In the genomic region with DNA sequence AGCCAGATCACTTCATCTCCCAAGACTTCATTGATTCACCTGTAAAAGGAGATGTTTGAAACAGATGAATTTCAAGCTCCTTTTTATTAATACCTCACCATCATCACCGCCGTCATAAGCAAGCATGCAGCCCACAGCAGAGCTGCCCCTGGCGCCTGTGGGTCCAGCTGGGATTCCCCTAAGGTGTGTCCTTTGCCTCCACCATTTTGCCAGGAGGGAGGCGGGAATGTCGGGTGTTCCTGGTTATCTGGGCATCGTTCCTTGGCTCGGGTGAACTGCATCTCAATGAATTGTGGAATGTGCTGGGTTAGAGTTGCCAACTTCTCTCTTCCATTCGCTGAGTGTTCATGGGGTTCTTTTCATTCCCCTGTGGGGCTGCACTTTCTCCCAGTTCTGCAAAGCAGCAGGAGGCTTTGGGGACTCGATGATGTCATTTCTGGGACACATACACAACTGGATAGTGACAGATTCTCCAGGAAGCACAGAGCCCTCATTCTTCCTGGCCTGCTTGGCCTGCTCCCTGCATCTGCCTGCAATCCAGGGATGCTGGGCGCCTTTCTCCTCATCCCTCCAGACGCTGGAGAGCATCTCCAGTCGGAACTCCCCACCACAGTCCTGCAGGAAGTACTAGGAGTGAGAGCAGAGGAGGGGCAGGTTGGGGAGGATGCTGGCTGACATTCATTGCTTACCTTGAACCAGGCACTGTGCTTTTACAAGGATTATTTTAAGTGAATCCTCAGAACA, we compare ENCODE assay signal across 16 cellular contexts. TPM values are rescaled to one million over a fixed set of nuclear protein-coding genes. Genes with fewer than 3 reads are reported as not detected.
DNase-seq lines count a peak whose midpoint lies in the region; ATAC-seq and TF ChIP-seq lines count a peak whose summit lies in the region.
"Had no signal": no experiment of that assay in that cellular context is flagged by ENCODE, and none has a peak within 500 bp of the region (broad histone marks: within the 10 kb centered on the region; RNA-seq: fewer than 3 reads in every experiment).

No MANE protein-coding gene starts in this region.

- H3K4me3 ChIP-seq in CD8-positive, alpha-beta memory T cell (ENCODE audit: low read length): no peak overlapping the region
- H3K4me3 ChIP-seq in GM23338: no peak overlapping the region
- H3K4me3 ChIP-seq: breast epithelium, neural progenitor cell, vagina had no signal

- ATAC-seq in GM23338 (no peak), HG02623 (IDR thresholded peaks at IDR 0.05; ENCODE audit: unreplicated experiment) (no peak)
- ATAC-seq in central memory CD8-positive, alpha-beta T cell (replicated peaks; ENCODE audit: extremely low read depth, poor library complexity, severe bottlenecking): no peak
- ATAC-seq: Panc1, right cardiac atrium had no signal

- peaks cover 43% of the 10 kb centered on the region for H3F3A ChIP-seq in GM23338 (replicated peaks; ENCODE audit: low read depth)

- no peak for DNase-seq in CD8-positive, alpha-beta memory T cell
- DNase-seq in GM23338 (ENCODE audit: low spot score): no peak
- no peak for DNase-seq in central memory CD8-positive, alpha-beta T cell (ENCODE audit: low spot score in 2 of 2)
- DNase-seq in neural crest cell (ENCODE audit: low read depth, low spot score): no peak
- DNase-seq in posterior vena cava (ENCODE audit: low spot score): no peak
- no peak for DNase-seq in NOMO-1 (lab: John Stamatoyannopoulos, UW; ENCODE audit: unreplicated experiment in 2 of 2)
- DNase-seq: activated effector memory CD4-positive, alpha-beta T cell treated with anti-CD3 and anti-CD28 coated beads, Interleukin-2, amount 50 U/mL, for 16 hours; DMS79 treated with DMSO at 0.1 percent for 48 hours; foreskin fibroblast; NCI-H526 treated with DMSO at 0.1 percent for 48 hours; right cardiac atrium had no signal

- H3K4me1 Mint-ChIP-seq in CD8-positive, alpha-beta memory T cell: peaks cover 70 to 97% (median 91%) of the 10 kb centered on the region in 3 donors
- H3K4me1 Mint-ChIP-seq in GM23338 (peaks cover 67% of the 10 kb centered on the region), neural crest cell (peaks cover 85% of the 10 kb centered on the region)
- H3K4me1 Mint-ChIP-seq in central memory CD8-positive, alpha-beta T cell: peaks cover 83% of the 10 kb centered on the region

- peak overlapping the region in 2 of 7 donors; percentile 13 to 15 for H3K4me3 Mint-ChIP-seq in CD8-positive, alpha-beta memory T cell
- H3K4me3 Mint-ChIP-seq in GM23338 (no peak overlapping the region; the same call in 2 of the 3 replicates), neural crest cell (peak overlapping the region; percentile 44)
- peak overlapping the region; percentile 39 for H3K4me3 Mint-ChIP-seq in central memory CD8-positive, alpha-beta T cell
- H3K4me3 Mint-ChIP-seq: neural progenitor cell had no signal

- no peaks in the 10 kb centered on the region for H3K9me3 ChIP-seq in CD8-positive, alpha-beta memory T cell (ENCODE audit: low read length)
- H3K9me3 ChIP-seq: breast epithelium, vagina had no signal

- intact Hi-C loops in posterior vena cava (cut with DNase I): loop anchor here in 1 of 2 donors (10.0 kb wide), 1 partner anchor 399 kb away; no protein-coding TSS in a partner anchor

- H2AFZ ChIP-seq in GM23338: no peak overlapping the region
- H2AFZ ChIP-seq: neural progenitor cell had no signal

- POLR2A ChIA-PET in CD8-positive, alpha-beta memory T cell (lab: Charles Lee): no interaction called here

- CTCF ChIA-PET in CD8-positive, alpha-beta memory T cell (lab: Charles Lee): interaction anchor here (1.2 to 1.3 kb wide), 2 partner anchors 22 to 286 kb away, joined by 3 read pairs; no protein-coding TSS in a partner anchor

- H3K27ac ChIP-seq in CD8-positive, alpha-beta memory T cell (ENCODE audit: low read depth, low read length): no peak overlapping the region
- H3K27ac ChIP-seq in GM23338 (ENCODE audit: low read depth): no peak overlapping the region; the same call in 1 of the 2 replicates
- H3K27ac ChIP-seq: breast epithelium, neural progenitor cell, vagina had no signal

- H3K9me3 Mint-ChIP-seq in CD8-positive, alpha-beta memory T cell: no peaks in the 10 kb centered on the region
- H3K9me3 Mint-ChIP-seq in GM23338 (no peaks in the 10 kb centered on the region; the same call in 1 of the 3 replicates), neural crest cell (no peaks in the 10 kb centered on the region)
- H3K9me3 Mint-ChIP-seq in central memory CD8-positive, alpha-beta T cell: no peaks in the 10 kb centered on the region
- H3K9me3 Mint-ChIP-seq: neural progenitor cell had no signal

- H3K4me2 ChIP-seq in GM23338: no peak overlapping the region
- H3K4me2 ChIP-seq: neural progenitor cell had no signal

- TF ChIP-seq CTCF in GM23338 (conservative IDR thresholded peaks at IDR 0.05; ENCODE audit: low read depth in 2 of 2): no peak
- no peak for TF ChIP-seq CTCF in neural crest cell (conservative IDR thresholded peaks at IDR 0.05)

- H4K20me1 ChIP-seq in GM23338 (replicated peaks; ENCODE audit: insufficient read depth): peaks cover 69% of the 10 kb centered on the region

- peaks cover 82% of the 10 kb centered on the region for H3K36me3 ChIP-seq in CD8-positive, alpha-beta memory T cell (ENCODE audit: insufficient read depth, low read length)
- peaks cover 87% of the 10 kb centered on the region for H3K36me3 ChIP-seq in GM23338 (ENCODE audit: insufficient read depth)
- H3K36me3 ChIP-seq: breast epithelium, neural progenitor cell had no signal

- no peaks in the 10 kb centered on the region for H3K27me3 ChIP-seq in CD8-positive, alpha-beta memory T cell (ENCODE audit: insufficient read depth, low read length, poor library complexity, severe bottlenecking)
- no peaks in the 10 kb centered on the region for H3K27me3 ChIP-seq in GM23338 (ENCODE audit: insufficient read depth)
- H3K27me3 ChIP-seq: neural progenitor cell, vagina had no signal

- peak overlapping the region in 7 of 8 donors; percentile 23 to 82 (median 39) for H3K27ac Mint-ChIP-seq in CD8-positive, alpha-beta memory T cell
- no peak overlapping the region for H3K27ac Mint-ChIP-seq in GM23338
- H3K27ac Mint-ChIP-seq in central memory CD8-positive, alpha-beta T cell (ENCODE audit: low read depth): peak overlapping the region; percentile 25
- H3K27ac Mint-ChIP-seq in neural crest cell (ENCODE audit: unreplicated experiment): peak overlapping the region; percentile 47
- H3K27ac Mint-ChIP-seq: neural progenitor cell had no signal

- H3K27me3 Mint-ChIP-seq in CD8-positive, alpha-beta memory T cell: no peaks in the 10 kb centered on the region
- H3K27me3 Mint-ChIP-seq in GM23338 (ENCODE audit: insufficient read depth, low read depth, poor library complexity): peaks cover 32% of the 10 kb centered on the region
- no peaks in the 10 kb centered on the region for H3K27me3 Mint-ChIP-seq in central memory CD8-positive, alpha-beta T cell
- H3K27me3 Mint-ChIP-seq in neural crest cell (ENCODE audit: low read depth): no peaks in the 10 kb centered on the region

- H3K9me2 ChIP-seq in GM23338 (ENCODE audit: insufficient read depth): no peaks in the 10 kb centered on the region

- peaks cover 97% of the 10 kb centered on the region for H3K79me2 ChIP-seq in GM23338 (replicated peaks; ENCODE audit: insufficient read depth)

- peaks cover 0 to 100% (median 27%) of the 10 kb centered on the region in 3 donors for H3K36me3 Mint-ChIP-seq in CD8-positive, alpha-beta memory T cell
- H3K36me3 Mint-ChIP-seq in GM23338 (ENCODE audit: low read depth) (peaks cover 100% of the 10 kb centered on the region), neural crest cell (ENCODE audit: low read depth) (peaks cover 41% of the 10 kb centered on the region)
- H3K36me3 Mint-ChIP-seq in central memory CD8-positive, alpha-beta T cell (ENCODE audit: insufficient read depth): peaks cover 84% of the 10 kb centered on the region

- H3K4me1 ChIP-seq in CD8-positive, alpha-beta memory T cell (ENCODE audit: insufficient read depth, low read length): peaks cover 56% of the 10 kb centered on the region
- peaks cover 3% of the 10 kb centered on the region; the same call in 1 of the 2 replicates for H3K4me1 ChIP-seq in GM23338 (ENCODE audit: insufficient read depth)
- H3K4me1 ChIP-seq: breast epithelium had no signal

TF ChIP-seq in GM23338, 12 proteins besides CTCF, POLR2A, EP300 and RAD21:
- peak; percentile 29; the same call in 1 of the 2 replicates for TF ChIP-seq POLR2AphosphoS5 (IDR thresholded peaks at IDR 0.05; ENCODE audit: low read depth)
- TF ChIP-seq STAT1 (IDR thresholded peaks at IDR 0.05; ENCODE audit: unreplicated experiment): no peak
- TF ChIP-seq EZH2 (IDR thresholded peaks at IDR 0.05; ENCODE audit: low read depth, unreplicated experiment): no peak

RNA-seq across cellular contexts. Expression of gene CCND2, which starts 10.1 kb away (rescaled TPM):
- total RNA-seq in CD8-positive, alpha-beta memory T cell: 100 to 1,000 TPM; 784 to 792 TPM
- 72.4 TPM for polyA plus RNA-seq in CD8-positive, alpha-beta memory T cell
- 208 and 224 TPM in 2 replicates for total RNA-seq in GM23338 (2014; rRNA removed; shearing (Covaris generic))
- 70.1 and 75.6 TPM in 2 replicates for polyA plus RNA-seq in GM23338 (2016; fragmentation: Nextera tagmentation; extraction: Ambion mirVana)
- total RNA-seq in neural crest cell (186 TPM in 2 replicates), posterior vena cava (100 to 1,000 TPM; 101 to 129 TPM)

RNA-seq across cellular contexts. Expression of gene TIGAR, which starts 37.3 kb away (rescaled TPM):
- total RNA-seq in CD8-positive, alpha-beta memory T cell: 10 to 100 TPM; 22.8 to 29.6 TPM
- polyA plus RNA-seq in CD8-positive, alpha-beta memory T cell: 4.2 TPM
- 10.4 and 17.0 TPM in 2 replicates for total RNA-seq in GM23338 (2014; rRNA removed; shearing (Covaris generic))
- polyA plus RNA-seq in GM23338 (2016; fragmentation: Nextera tagmentation; extraction: Ambion mirVana): 9.3 and 13.3 TPM in 2 replicates
- total RNA-seq in neural crest cell (15.4 and 18.1 TPM in 2 replicates), posterior vena cava (10 to 100 TPM; 10.3 to 12.1 TPM)
